In genomic region chr9:128385493-128386205, GRCh38 we compare ENCODE assay signal across 15 cellular contexts.
"Had no signal": no experiment of that assay in that cellular context is flagged by ENCODE, and none has a peak within 500 bp of the region (broad histone marks: within the 10 kb centered on the region; RNA-seq: fewer than 3 reads in every experiment).

No MANE protein-coding gene starts in this region.

- H3K4me3 ChIP-seq: cardiac muscle cell, mucosa of descending colon, stomach, thyroid gland had no signal

- H3K4me1 Mint-ChIP-seq: activated naive CD8-positive, alpha-beta T cell treated with anti-CD3 and anti-CD28 coated beads, Interleukin-2, amount 50 U/mL, for 24 hours had no signal

- H3K9me3 Mint-ChIP-seq: activated CD8-positive, alpha-beta T cell treated with anti-CD3 and anti-CD28 coated beads for 36 hours; activated naive CD8-positive, alpha-beta T cell treated with anti-CD3 and anti-CD28 coated beads, Interleukin-2, amount 50 U/mL, for 24 hours; naive thymus-derived CD8-positive, alpha-beta T cell; T-helper 2 cell treated with Interferon-gamma antibody and Interleukin-4, amounts not matched to agents 5 μg/mL and 100 μg/mL, for 36 hours had no signal

- H3K27ac ChIP-seq: cardiac muscle cell, stomach, thyroid gland had no signal

- H3K27ac Mint-ChIP-seq: activated CD8-positive, alpha-beta T cell treated with anti-CD3 and anti-CD28 coated beads for 36 hours; activated naive CD8-positive, alpha-beta T cell treated with anti-CD3 and anti-CD28 coated beads, Interleukin-2, amount 50 U/mL, for 24 hours; T-helper 2 cell treated with Interferon-gamma antibody and Interleukin-4, amounts not matched to agents 5 μg/mL and 100 μg/mL, for 36 hours had no signal

- ATAC-seq: activated CD8-positive, alpha-beta T cell treated with anti-CD3 and anti-CD28 coated beads for 36 hours; activated naive CD8-positive, alpha-beta T cell treated with anti-CD3 and anti-CD28 coated beads, Interleukin-2, amount 50 U/mL, for 24 hours; mucosa of descending colon; naive thymus-derived CD8-positive, alpha-beta T cell had no signal

- H3K4me3 Mint-ChIP-seq: activated CD8-positive, alpha-beta T cell treated with anti-CD3 and anti-CD28 coated beads for 36 hours; activated naive CD8-positive, alpha-beta T cell treated with anti-CD3 and anti-CD28 coated beads, Interleukin-2, amount 50 U/mL, for 24 hours; naive thymus-derived CD8-positive, alpha-beta T cell; T-helper 2 cell treated with Interferon-gamma antibody and Interleukin-4, amounts not matched to agents 5 μg/mL and 100 μg/mL, for 36 hours had no signal

- H3K27me3 Mint-ChIP-seq: activated CD8-positive, alpha-beta T cell treated with anti-CD3 and anti-CD28 coated beads for 36 hours; activated naive CD8-positive, alpha-beta T cell treated with anti-CD3 and anti-CD28 coated beads, Interleukin-2, amount 50 U/mL, for 24 hours; naive thymus-derived CD8-positive, alpha-beta T cell had no signal

- DNase-seq: activated CD8-positive, alpha-beta memory T cell treated with anti-CD3 and anti-CD28 coated beads, Interleukin-2, amount 50 U/mL, for 4 hours; activated CD8-positive, alpha-beta T cell treated with anti-CD3 and anti-CD28 coated beads for 36 hours; activated naive CD4-positive, alpha-beta T cell; activated naive CD8-positive, alpha-beta T cell treated with anti-CD3 and anti-CD28 coated beads, Interleukin-2, amount 50 U/mL, for 24 hours; cortex of kidney; erythroblast; mammary epithelial cell; mucosa of descending colon; naive thymus-derived CD8-positive, alpha-beta T cell; stimulated activated CD4-positive, alpha-beta T cell treated with anti-CD3 and anti-CD28 coated beads, Interleukin-4, amount 100 ng/mL, for 1 hour; stimulated activated CD8-positive, alpha-beta memory T cell treated with anti-CD3 and anti-CD28 coated beads, Interleukin-4, amount 100 ng/mL, for 48 hours; stomach; thyroid gland had no signal

- H3K9me3 ChIP-seq: mucosa of descending colon, stomach, thyroid gland had no signal

- H3K27me3 ChIP-seq: thyroid gland had no signal
